ENCODE assay signal across 21 cellular contexts in genomic region chr5:122639852-122640251, GRCh38.
DNase-seq lines count a peak whose midpoint lies in the region; ATAC-seq, FAIRE-seq and TF ChIP-seq lines count a peak whose summit lies in the region.
"Had no signal": no experiment of that assay in that cellular context is flagged by ENCODE, and none has a peak within 500 bp of the region (broad histone marks: within the 10 kb centered on the region; RNA-seq: fewer than 3 reads in every experiment).

No MANE protein-coding gene starts in this region.

- TF ChIP-seq POLR2A in H54 (IDR thresholded peaks at IDR 0.05; ENCODE audit: low read depth, low read length), result no peak

- H3K27ac ChIP-seq in RWPE2 (ENCODE audit: poor library complexity, severe bottlenecking) (no peak overlapping the region), left ventricle myocardium inferior (replicated peaks) (no peak overlapping the region), small intestine (ENCODE audit: low read depth in 1 of 2, low read length in 1 of 2) (no peak overlapping the region)
- H3K27ac ChIP-seq: A549; BLaER1 treated with 17β-estradiol and CSF1 and Interleukin-3, amounts not matched to agents 10 nM and 100 nM had no signal

- intact Hi-C loops in left ventricle myocardium inferior (cut with micrococcal nuclease), result no loop called here

- no peak for TF ChIP-seq CTCF in RWPE2 (IDR thresholded peaks at IDR 0.05; ENCODE audit: poor library complexity, severe bottlenecking)
- TF ChIP-seq CTCF in epithelial cell of esophagus (IDR thresholded peaks at IDR 0.05; ENCODE audit: insufficient read depth, low read depth, low read length, missing control alignments), result no peak
- TF ChIP-seq CTCF in left ventricle myocardium inferior (IDR thresholded peaks at IDR 0.05; ENCODE audit: borderline replicate concordance), result no peak

- H3K4me3 ChIP-seq in RWPE2 (ENCODE audit: severe bottlenecking), result no peak overlapping the region
- no peak overlapping the region for H3K4me3 ChIP-seq in epithelial cell of esophagus (ENCODE audit: low read length)
- H3K4me3 ChIP-seq in left ventricle myocardium inferior, result no peak overlapping the region
- no peak overlapping the region for H3K4me3 ChIP-seq in small intestine (ENCODE audit: low read depth in 1 of 2, low read length in 2 of 2)
- H3K4me3 ChIP-seq: A549; BLaER1 treated with 17β-estradiol and CSF1 and Interleukin-3, amounts not matched to agents 10 nM and 100 nM; K562 had no signal

- H3K4me1 ChIP-seq in RWPE2 (ENCODE audit: insufficient read depth, poor library complexity, severe bottlenecking) (no peaks in the 10 kb centered on the region), left ventricle myocardium inferior (no peaks in the 10 kb centered on the region), small intestine (ENCODE audit: control insufficient read depth in 2 of 2, insufficient read depth in 1 of 2, low read depth in 1 of 2, low read length in 1 of 2) (no peaks in the 10 kb centered on the region)
- H3K4me1 ChIP-seq: A549; BLaER1 treated with 17β-estradiol and CSF1 and Interleukin-3, amounts not matched to agents 10 nM and 100 nM had no signal

- H3K9me3 ChIP-seq in RWPE2 (ENCODE audit: severe bottlenecking), result no peaks in the 10 kb centered on the region
- H3K9me3 ChIP-seq in left ventricle myocardium inferior (replicated peaks), result peaks cover 11% of the 10 kb centered on the region
- no peaks in the 10 kb centered on the region for H3K9me3 ChIP-seq in small intestine (ENCODE audit: control insufficient read depth, low read depth)
- H3K9me3 ChIP-seq: A549; BLaER1 treated with 17β-estradiol and CSF1 and Interleukin-3, amounts not matched to agents 10 nM and 100 nM; SK-N-SH had no signal

- H3K36me3 ChIP-seq in RWPE2 (ENCODE audit: low read depth) (no peaks in the 10 kb centered on the region), left ventricle myocardium inferior (no peaks in the 10 kb centered on the region), small intestine (ENCODE audit: control insufficient read depth in 2 of 2, insufficient read depth in 2 of 2, low read length in 2 of 2) (no peaks in the 10 kb centered on the region)
- H3K36me3 ChIP-seq: BLaER1 treated with 17β-estradiol and CSF1 and Interleukin-3, amounts not matched to agents 10 nM and 100 nM had no signal

- FAIRE-seq in H54 (lab: Jason Lieb, UNC), result no peak
- no peak for FAIRE-seq in small intestine (lab: Jason Lieb, UNC)
- FAIRE-seq: A549, G401.6, HTR-8/SVneo, K562 had no signal

- ATAC-seq in RWPE2 (ENCODE audit: low read depth), result peak; percentile 58; the same call in 2 of the 3 replicates
- ATAC-seq: A549, K562 had no signal

- WGBS in small intestine, 3 donors, result 61 to 77% (median 62%) methylated on average over 2 of the region's 2 CpGs

- DNase-seq in HT1080 (ENCODE audit: low read depth) (peak; percentile 48), RWPE2 (ENCODE audit: low spot score) (no peak), epithelial cell of esophagus (ENCODE audit: low read depth) (peak; percentile 27), putamen (ENCODE audit: low spot score) (peak; percentile 6), left ventricle myocardium inferior (no peak), H54 (ENCODE audit: insufficient read length, low spot score) (no peak), small intestine (no peak)
- DNase-seq: AML-193; CD4-positive, alpha-beta T cell; DMS53; Kasumi-1; NCI-H2029; NCI-H446 treated with DMSO at 0.1 percent for 48 hours; NCI-H526 treated with DMSO at 0.1 percent for 48 hours; SK-N-SH; SW 1271 had no signal

- H3K27me3 ChIP-seq in RWPE2 (ENCODE audit: insufficient read depth, poor library complexity, severe bottlenecking) (peaks cover 3% of the 10 kb centered on the region), left ventricle myocardium inferior (ENCODE audit: low read depth) (peaks cover 17% of the 10 kb centered on the region), small intestine (ENCODE audit: control insufficient read depth in 2 of 2, insufficient read depth in 2 of 2, low read length in 2 of 2) (no peaks in the 10 kb centered on the region)
- H3K27me3 ChIP-seq: BLaER1 treated with 17β-estradiol and CSF1 and Interleukin-3, amounts not matched to agents 10 nM and 100 nM had no signal

Comparison
In these comparisons a context has a peak if more than half of its experiments do, and no peak if none do; other contexts are left out.
1. DNase-seq: peak in HT1080 (single experiment), epithelial cell of esophagus (single experiment) and putamen (single experiment); none in RWPE2 (single experiment), left ventricle myocardium inferior (single experiment), H54 (single experiment) and small intestine (single experiment).